In the genomic region with DNA sequence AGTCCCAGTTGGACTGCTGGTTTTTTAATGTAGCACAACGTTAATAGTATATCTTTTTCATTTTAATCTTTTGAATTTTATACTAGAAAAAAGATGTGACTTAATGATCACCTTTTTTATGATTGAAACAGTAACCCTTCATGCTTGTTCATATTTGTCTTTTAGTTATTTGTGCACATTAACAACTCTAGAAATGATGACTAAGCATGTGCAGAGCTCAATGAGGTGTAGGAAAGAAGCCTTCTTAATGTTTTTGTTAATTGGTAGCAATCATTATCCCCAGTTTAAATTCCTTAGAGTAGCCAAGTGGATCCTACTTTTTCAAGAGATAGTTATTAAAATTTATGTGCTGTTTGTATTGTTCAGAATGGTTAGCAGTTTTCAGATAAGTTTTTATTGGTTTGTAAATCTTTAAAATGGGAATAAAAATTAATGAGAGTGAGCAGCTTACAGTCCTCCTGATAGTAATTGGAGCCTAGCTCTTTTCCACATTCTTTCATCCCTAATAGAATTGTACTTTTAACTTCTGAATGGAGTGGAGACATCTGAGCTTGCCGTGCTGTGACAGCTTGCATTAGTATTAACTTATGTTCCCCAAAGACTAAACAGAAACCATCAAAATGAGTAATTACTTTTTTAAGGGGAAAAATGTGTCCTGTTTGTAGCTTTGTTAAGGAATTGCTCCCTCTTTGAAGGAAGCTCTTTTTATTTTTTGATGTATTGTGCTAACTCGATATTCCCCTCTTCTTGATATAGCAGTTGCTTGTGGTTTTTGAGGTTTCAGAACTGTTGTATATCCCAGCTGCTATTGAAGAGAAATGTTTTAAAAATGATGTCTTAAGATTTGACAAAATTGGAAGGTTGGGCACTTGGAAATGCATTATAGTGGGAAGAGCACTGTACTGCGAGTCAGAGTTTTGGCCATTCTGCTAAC, we compare ENCODE assay signal across 18 cellular contexts. TPM values are rescaled to one million over a fixed set of nuclear protein-coding genes. Genes with fewer than 3 reads are reported as not detected.
A peak's percentile ranks its signal among the peaks of the same experiment; 100 is the strongest.
DNase-seq lines count a peak whose midpoint lies in the region; ATAC-seq lines count a peak whose summit lies in the region.
"Had no signal": no experiment of that assay in that cellular context is flagged by ENCODE, and none has a peak within 500 bp of the region (broad histone marks: within the 10 kb centered on the region; RNA-seq: fewer than 3 reads in every experiment).

No MANE protein-coding gene starts in this region.

- no peaks in the 10 kb centered on the region for H4K20me1 ChIP-seq in Karpas-422 (ENCODE audit: insufficient read depth, low read depth, low read length)

- DNase-seq in activated naive CD8-positive, alpha-beta T cell treated with anti-CD3 and anti-CD28 coated beads for 36 hours = no peak
- DNase-seq in Kasumi-1 (lab: John Stamatoyannopoulos, UW) = peak; percentile 20 to 51
- DNase-seq in effector memory CD8-positive, alpha-beta T cell = no peak
- no peak for DNase-seq in Karpas-422
- no peak for DNase-seq in HCEC 1CT
- no peak for DNase-seq in left colon
- DNase-seq: activated T-cell treated with anti-CD3 and anti-CD28 coated beads, Interleukin-2, amount 50 U/mL, for 4 hours; aorta; DMS79; foreskin keratinocyte; H7; PC-3; stimulated activated CD4-positive, alpha-beta T cell treated with anti-CD3 and anti-CD28 coated beads, Interleukin-4, amount 100 ng/mL, for 1 hour; T-cell had no signal

- no peak for ATAC-seq in effector memory CD8-positive, alpha-beta T cell (replicated peaks)
- no peak for ATAC-seq in left colon
- ATAC-seq: activated T-cell treated with anti-CD3 and anti-CD28 coated beads, Interleukin-2, amount 50 U/mL, for 4 hours; foreskin keratinocyte; PC-3; stimulated activated memory B cell treated with anti-CD40 and anti-IgM and Interleukin-4, amounts not matched to agents 10 μg/mL and 1 μg/mL and 100 μg/mL, for 72 hours; T-cell had no signal

- H3K9me3 Mint-ChIP-seq in activated naive CD8-positive, alpha-beta T cell (ENCODE audit: low read depth) = no peaks in the 10 kb centered on the region
- H3K9me3 Mint-ChIP-seq in activated naive CD8-positive, alpha-beta T cell treated with anti-CD3 and anti-CD28 coated beads for 36 hours = no peaks in the 10 kb centered on the region
- H3K9me3 Mint-ChIP-seq in effector memory CD8-positive, alpha-beta T cell = no peaks in the 10 kb centered on the region
- H3K9me3 Mint-ChIP-seq: activated T-cell treated with anti-CD3 and anti-CD28 coated beads, Interleukin-2, amount 50 U/mL, for 4 hours; stimulated activated memory B cell treated with anti-CD40 and anti-IgM and Interleukin-4, amounts not matched to agents 10 μg/mL and 1 μg/mL and 100 μg/mL, for 72 hours; T-cell had no signal

- no peaks in the 10 kb centered on the region for H3K27me3 Mint-ChIP-seq in activated naive CD8-positive, alpha-beta T cell
- H3K27me3 Mint-ChIP-seq in activated naive CD8-positive, alpha-beta T cell treated with anti-CD3 and anti-CD28 coated beads for 36 hours = no peaks in the 10 kb centered on the region
- no peaks in the 10 kb centered on the region for H3K27me3 Mint-ChIP-seq in effector memory CD8-positive, alpha-beta T cell
- H3K27me3 Mint-ChIP-seq: stimulated activated memory B cell treated with anti-CD40 and anti-IgM and Interleukin-4, amounts not matched to agents 10 μg/mL and 1 μg/mL and 100 μg/mL, for 72 hours; T-cell had no signal

- H3K27me3 ChIP-seq in skeletal muscle satellite cell (ENCODE audit: control insufficient read depth, insufficient read depth, low read length) (no peaks in the 10 kb centered on the region), Karpas-422 (ENCODE audit: low read length) (no peaks in the 10 kb centered on the region)
- H3K27me3 ChIP-seq: foreskin keratinocyte, vagina had no signal

- peak overlapping the region; percentile 7 for H3K4me2 ChIP-seq in skeletal muscle satellite cell (ENCODE audit: low read length)
- H3K4me2 ChIP-seq in Karpas-422 (ENCODE audit: low read depth, low read length, poor library complexity, severe bottlenecking) = no peak overlapping the region

- H3K36me3 ChIP-seq in skeletal muscle satellite cell (ENCODE audit: insufficient read depth, low read length) (peaks cover 42% of the 10 kb centered on the region), Karpas-422 (ENCODE audit: insufficient read depth, low read length) (peaks cover 58% of the 10 kb centered on the region; the same call in 1 of the 2 replicates)

- H2AFZ ChIP-seq in Karpas-422 (ENCODE audit: low read length) = no peak overlapping the region

- H3K9ac ChIP-seq in skeletal muscle satellite cell (ENCODE audit: low read depth, low read length) (no peak overlapping the region), Karpas-422 (ENCODE audit: low read length) (no peak overlapping the region)

- no peak overlapping the region for H3K27ac ChIP-seq in Karpas-422 (ENCODE audit: low read length)
- H3K27ac ChIP-seq: foreskin keratinocyte, vagina had no signal

- H3K79me2 ChIP-seq in Karpas-422 (ENCODE audit: low read length) = peaks cover 87% of the 10 kb centered on the region

- peaks cover 14% of the 10 kb centered on the region for H3K36me3 Mint-ChIP-seq in activated naive CD8-positive, alpha-beta T cell
- peaks cover 20% of the 10 kb centered on the region for H3K36me3 Mint-ChIP-seq in activated naive CD8-positive, alpha-beta T cell treated with anti-CD3 and anti-CD28 coated beads for 36 hours
- H3K36me3 Mint-ChIP-seq in effector memory CD8-positive, alpha-beta T cell (ENCODE audit: insufficient read depth) = peaks cover 38% of the 10 kb centered on the region

- peaks cover 6% of the 10 kb centered on the region for H3K4me1 ChIP-seq in skeletal muscle satellite cell (ENCODE audit: control insufficient read depth, insufficient read depth, low read length)
- H3K4me1 ChIP-seq in Karpas-422 (ENCODE audit: low read length) = peaks cover 10% of the 10 kb centered on the region

- H3K27ac Mint-ChIP-seq in activated naive CD8-positive, alpha-beta T cell = peak overlapping the region; percentile 46
- no peak overlapping the region for H3K27ac Mint-ChIP-seq in activated naive CD8-positive, alpha-beta T cell treated with anti-CD3 and anti-CD28 coated beads for 36 hours
- H3K27ac Mint-ChIP-seq in effector memory CD8-positive, alpha-beta T cell = peak overlapping the region in 1 of 2 donors; percentile 15
- H3K27ac Mint-ChIP-seq: stimulated activated memory B cell treated with anti-CD40 and anti-IgM and Interleukin-4, amounts not matched to agents 10 μg/mL and 1 μg/mL and 100 μg/mL, for 72 hours; T-cell had no signal

- H3K4me3 ChIP-seq in skeletal muscle satellite cell (ENCODE audit: low read length) = no peak overlapping the region
- H3K4me3 ChIP-seq in Karpas-422 (ENCODE audit: low read length) = no peak overlapping the region
- H3K4me3 ChIP-seq: vagina had no signal

- peak overlapping the region; percentile 44 for H3K4me3 Mint-ChIP-seq in activated naive CD8-positive, alpha-beta T cell
- no peak overlapping the region for H3K4me3 Mint-ChIP-seq in activated naive CD8-positive, alpha-beta T cell treated with anti-CD3 and anti-CD28 coated beads for 36 hours
- peak overlapping the region; percentile 25 to 35 for H3K4me3 Mint-ChIP-seq in effector memory CD8-positive, alpha-beta T cell
- H3K4me3 Mint-ChIP-seq: activated T-cell treated with anti-CD3 and anti-CD28 coated beads, Interleukin-2, amount 50 U/mL, for 4 hours; stimulated activated memory B cell treated with anti-CD40 and anti-IgM and Interleukin-4, amounts not matched to agents 10 μg/mL and 1 μg/mL and 100 μg/mL, for 72 hours had no signal

- intact Hi-C loops in left colon (cut with DNase I, micrococcal nuclease) = no loop called here

- H3K4me1 Mint-ChIP-seq in activated naive CD8-positive, alpha-beta T cell (ENCODE audit: low read depth) = peaks cover 72% of the 10 kb centered on the region
- peaks cover 49% of the 10 kb centered on the region for H3K4me1 Mint-ChIP-seq in activated naive CD8-positive, alpha-beta T cell treated with anti-CD3 and anti-CD28 coated beads for 36 hours
- H3K4me1 Mint-ChIP-seq in effector memory CD8-positive, alpha-beta T cell (ENCODE audit: low read depth in 2 of 2) = peaks cover 22 to 40% of the 10 kb centered on the region in 2 donors

- H3K9me2 ChIP-seq in Karpas-422 (replicated peaks; ENCODE audit: insufficient read depth, low read length) = no peaks in the 10 kb centered on the region

- H3K9me3 ChIP-seq in skeletal muscle satellite cell (replicated peaks; ENCODE audit: low read length) (no peaks in the 10 kb centered on the region), Karpas-422 (ENCODE audit: low read length) (no peaks in the 10 kb centered on the region)
- H3K9me3 ChIP-seq: vagina had no signal

RNA-seq across cellular contexts. Expression of a gene that starts 17.3 kb away (rescaled TPM):
- total RNA-seq in activated naive CD8-positive, alpha-beta T cell treated with anti-CD3 and anti-CD28 coated beads for 36 hours = 10 to 100 TPM; 52.8 to 56.7 TPM
- total RNA-seq in skeletal muscle satellite cell (2012; rRNA removed) = 37.4 and 42.8 TPM in 2 replicates
- 56.3 and 61.1 TPM in 2 replicates for total RNA-seq in Karpas-422 (2014; rRNA removed; shearing (Covaris generic); ENCODE audit: low replicate concordance)
- 10 to 100 TPM; 44.1 to 47.8 TPM for total RNA-seq in left colon

Comparison
In these comparisons a context has a peak if more than half of its experiments do, and no peak if none do; other contexts are left out.
1. DNase-seq: peak in Kasumi-1 (2 of 2); none in activated naive CD8-positive, alpha-beta T cell treated with anti-CD3 and anti-CD28 coated beads for 36 hours (single experiment), effector memory CD8-positive, alpha-beta T cell (0 of 3), Karpas-422 (single experiment), HCEC 1CT (single experiment) and left colon (0 of 2).